2 cellular contexts compared by ENCODE assay signal in the genomic region with DNA sequence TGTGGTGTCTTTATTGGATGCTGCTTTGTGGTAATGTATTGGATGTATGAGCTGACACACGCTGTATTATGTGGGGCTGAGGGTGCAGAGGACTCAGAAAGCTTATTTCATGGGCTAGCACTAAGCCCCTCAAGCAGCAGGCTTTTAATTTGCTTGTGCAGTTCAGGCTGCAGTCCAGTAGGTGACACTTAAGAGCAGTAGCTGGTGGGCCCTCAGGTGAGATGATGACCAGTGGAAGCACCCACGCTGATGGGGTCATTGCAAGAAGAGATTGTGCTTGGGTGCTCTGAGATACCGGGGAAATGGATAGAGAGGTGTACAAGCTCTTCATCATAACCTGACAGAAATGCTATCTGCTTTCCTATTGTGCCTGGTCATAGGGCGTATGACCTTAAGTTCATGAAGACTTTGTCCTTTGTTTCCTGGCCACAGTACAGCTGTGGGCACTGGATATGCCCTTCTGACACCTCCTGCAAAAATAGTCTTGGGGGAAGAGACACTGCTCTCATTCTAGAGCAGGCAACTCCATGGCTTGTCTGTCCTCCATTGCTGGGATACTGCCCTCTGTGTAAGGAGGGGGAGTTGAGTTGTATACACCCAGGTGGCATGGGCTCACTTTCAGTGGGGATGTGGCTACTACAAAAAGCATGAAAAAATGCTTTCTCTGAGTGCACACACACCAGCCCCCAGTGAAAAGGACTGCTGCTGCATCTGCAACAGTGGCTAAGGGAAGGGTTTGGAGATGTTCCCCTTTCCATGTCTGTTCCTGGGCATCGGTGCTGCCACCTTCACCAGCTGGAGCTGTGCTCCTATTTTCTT.
TF ChIP-seq lines count a peak whose summit lies in the region.

No MANE protein-coding gene starts in this region.

TF ChIP-seq in GM23338, 12 proteins besides CTCF, POLR2A, EP300 and RAD21:
- TF ChIP-seq ZNF462 (CRISPR knock-in tag; IDR thresholded peaks at IDR 0.05) (peak; percentile 57; the same call in 1 of the 2 replicates), STAT1 (IDR thresholded peaks at IDR 0.05; ENCODE audit: unreplicated experiment) (no peak)

TF ChIP-seq in H1, 55 proteins besides CTCF, POLR2A, EP300 and RAD21:
- no peak for TF ChIP-seq TBP (IDR thresholded peaks at IDR 0.05; ENCODE audit: low read depth, low read length)
- TF ChIP-seq CBX8 (IDR thresholded peaks at IDR 0.05; ENCODE audit: borderline replicate concordance, low read depth, low read length) = no peak
- no peak for TF ChIP-seq CBX5 (IDR thresholded peaks at IDR 0.05; ENCODE audit: low read depth, low read length)
- TF ChIP-seq POLR2AphosphoS5 (IDR thresholded peaks at IDR 0.05; ENCODE audit: low read depth, low read length) = no peak
- no peak for TF ChIP-seq POU5F1 (IDR thresholded peaks at IDR 0.05; ENCODE audit: low read depth, low read length)
- TF ChIP-seq FOSL1 (IDR thresholded peaks at IDR 0.05; ENCODE audit: insufficient read depth, low read depth, low read length) = no peak
- no peak for TF ChIP-seq SIN3A (conservative IDR thresholded peaks at IDR 0.05 in 1 of 2, IDR thresholded peaks at IDR 0.05 in 1 of 2; ENCODE audit: low read depth in 1 of 2, low read length in 2 of 2)
- TF ChIP-seq TAF1 (IDR thresholded peaks at IDR 0.05; ENCODE audit: low read depth, low read length) = no peak
- TF ChIP-seq KDM5A (IDR thresholded peaks at IDR 0.05; ENCODE audit: low read length) = no peak
- TF ChIP-seq CHD1 (IDR thresholded peaks at IDR 0.05; ENCODE audit: low read depth, low read length) = no peak
- no peak for TF ChIP-seq SRF (IDR thresholded peaks at IDR 0.05; ENCODE audit: low read depth, low read length)
- no peak for TF ChIP-seq SP2 (IDR thresholded peaks at IDR 0.05; ENCODE audit: low read length)
- no peak for TF ChIP-seq NANOG (IDR thresholded peaks at IDR 0.05; ENCODE audit: insufficient read depth, low read depth, low read length, poor library complexity, severe bottlenecking)
- no peak for TF ChIP-seq GTF2F1 (IDR thresholded peaks at IDR 0.05; ENCODE audit: borderline replicate concordance, low read depth, low read length)
- no peak for TF ChIP-seq RNF2 (IDR thresholded peaks at IDR 0.05; ENCODE audit: borderline replicate concordance, low read depth, low read length, missing control alignments, poor library complexity, severe bottlenecking)
- no peak for TF ChIP-seq ZNF274 (IDR thresholded peaks at IDR 0.05; ENCODE audit: borderline replicate concordance, extremely low read depth, low read length)
- TF ChIP-seq TAF7 (optimal IDR thresholded peaks at IDR 0.05; ENCODE audit: borderline replicate concordance, low read depth, low read length) = no peak
- no peak for TF ChIP-seq HDAC6 (IDR thresholded peaks at IDR 0.05; ENCODE audit: low read depth, low read length)
- TF ChIP-seq, protein P1, sequence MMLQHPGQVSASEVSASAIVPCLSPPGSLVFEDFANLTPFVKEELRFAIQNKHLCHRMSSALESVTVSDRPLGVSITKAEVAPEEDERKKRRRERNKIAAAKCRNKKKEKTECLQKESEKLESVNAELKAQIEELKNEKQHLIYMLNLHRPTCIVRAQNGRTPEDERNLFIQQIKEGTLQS (IDR thresholded peaks at IDR 0.05; ENCODE audit: insufficient read depth, low read depth, low read length) = no peak
- no peak for TF ChIP-seq JUND (IDR thresholded peaks at IDR 0.05; ENCODE audit: low read length)
TF ChIP-seq in H1: peak in this region for 0.
